Comparison of ENCODE assay signal across 1 cellular context in genomic region chr11:113314389-113315301, GRCh38.
TF ChIP-seq lines count a peak whose summit lies in the region.

TTC12 (plus strand) TSS chr11:113314583; CDS start chr11:113316258, 1,675 bp downstream.

TF ChIP-seq in HepG2, 621 proteins besides CTCF, POLR2A, EP300 and RAD21 (continued from another document and continues in another):
- TF ChIP-seq ZHX2 (IDR thresholded peaks at IDR 0.05; ENCODE audit: low read depth), result no peak
- no peak for TF ChIP-seq ZHX2 (CRISPR knock-in tag; IDR thresholded peaks at IDR 0.05; ENCODE audit: borderline replicate concordance)
- 0 out of 2 replicates have a peak, but pooled peaks have one; percentile 31 for TF ChIP-seq ZNF335 (CRISPR knock-in tag; IDR thresholded peaks at IDR 0.05)
- TF ChIP-seq RXRA (CRISPR knock-in tag; IDR thresholded peaks at IDR 0.05), result peak; percentile 81
- TF ChIP-seq NBN (conservative IDR thresholded peaks at IDR 0.05), result no peak
- peak; percentile 72; the same call in 1 of the 2 replicates for TF ChIP-seq KAT8 (CRISPR knock-in tag; IDR thresholded peaks at IDR 0.05)
- TF ChIP-seq RFX5 (IDR thresholded peaks at IDR 0.05; ENCODE audit: low read depth, low read length), result no peak
- TF ChIP-seq GLMP (CRISPR knock-in tag; IDR thresholded peaks at IDR 0.05; ENCODE audit: borderline replicate concordance), result no peak
- no peak for TF ChIP-seq HOXA9 (CRISPR knock-in tag; IDR thresholded peaks at IDR 0.05; ENCODE audit: borderline replicate concordance)
- TF ChIP-seq FLYWCH1 (CRISPR knock-in tag; IDR thresholded peaks at IDR 0.05), result no peak
- 0 out of 2 replicates have a peak, but pooled peaks have one; percentile 46 for TF ChIP-seq HNRNPL (IDR thresholded peaks at IDR 0.05; ENCODE audit: low read depth, low read length)
- no peak for TF ChIP-seq MED13 (CRISPR knock-in tag; IDR thresholded peaks at IDR 0.05)
- TF ChIP-seq, protein P1, sequence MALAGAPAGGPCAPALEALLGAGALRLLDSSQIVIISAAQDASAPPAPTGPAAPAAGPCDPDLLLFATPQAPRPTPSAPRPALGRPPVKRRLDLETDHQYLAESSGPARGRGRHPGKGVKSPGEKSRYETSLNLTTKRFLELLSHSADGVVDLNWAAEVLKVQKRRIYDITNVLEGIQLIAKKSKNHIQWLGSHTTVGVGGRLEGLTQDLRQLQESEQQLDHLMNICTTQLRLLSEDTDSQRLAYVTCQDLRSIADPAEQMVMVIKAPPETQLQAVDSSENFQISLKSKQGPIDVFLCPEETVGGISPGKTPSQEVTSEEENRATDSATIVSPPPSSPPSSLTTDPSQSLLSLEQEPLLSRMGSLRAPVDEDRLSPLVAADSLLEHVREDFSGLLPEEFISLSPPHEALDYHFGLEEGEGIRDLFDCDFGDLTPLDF (CRISPR knock-in tag; IDR thresholded peaks at IDR 0.05), result peak; percentile 63
- peak; percentile 87; the same call in 1 of the 2 replicates for TF ChIP-seq ZNF543 (CRISPR knock-in tag; IDR thresholded peaks at IDR 0.05)
- no peak for TF ChIP-seq XBP1 (CRISPR knock-in tag; IDR thresholded peaks at IDR 0.05)
- TF ChIP-seq BRCA1 (CRISPR knock-in tag; IDR thresholded peaks at IDR 0.05), result no peak
- no peak for TF ChIP-seq PBX3 (CRISPR knock-in tag; IDR thresholded peaks at IDR 0.05; ENCODE audit: borderline replicate concordance)
- TF ChIP-seq MTF1 (CRISPR knock-in tag; IDR thresholded peaks at IDR 0.05), result no peak
- no peak for TF ChIP-seq ISL2 (CRISPR knock-in tag; IDR thresholded peaks at IDR 0.05)
- TF ChIP-seq ZSCAN5A (CRISPR knock-in tag; IDR thresholded peaks at IDR 0.05; ENCODE audit: borderline replicate concordance), result 0 out of 2 replicates have a peak, but pooled peaks have one; percentile 33
- TF ChIP-seq CBFB (CRISPR knock-in tag; IDR thresholded peaks at IDR 0.05), result 0 out of 2 replicates have a peak, but pooled peaks have one; percentile 40
- TF ChIP-seq ZNF234 (CRISPR knock-in tag; conservative IDR thresholded peaks at IDR 0.05), result 0 out of 2 replicates have a peak, but pooled peaks have one; percentile 51
- TF ChIP-seq IKZF4 (CRISPR knock-in tag; IDR thresholded peaks at IDR 0.05; ENCODE audit: borderline replicate concordance, low read depth, not compliant biosample characterization), result peak; percentile 71
- TF ChIP-seq ZSCAN29 (CRISPR knock-in tag; conservative IDR thresholded peaks at IDR 0.05), result no peak
- no peak for TF ChIP-seq NFE2L2 (IDR thresholded peaks at IDR 0.05; ENCODE audit: low read length)
- TF ChIP-seq ZNF430 (CRISPR knock-in tag; IDR thresholded peaks at IDR 0.05), result peak; percentile 72; the same call in 1 of the 2 replicates
- TF ChIP-seq TARDBP (CRISPR knock-in tag; IDR thresholded peaks at IDR 0.05), result peak; percentile 86
- TF ChIP-seq, protein P2, sequence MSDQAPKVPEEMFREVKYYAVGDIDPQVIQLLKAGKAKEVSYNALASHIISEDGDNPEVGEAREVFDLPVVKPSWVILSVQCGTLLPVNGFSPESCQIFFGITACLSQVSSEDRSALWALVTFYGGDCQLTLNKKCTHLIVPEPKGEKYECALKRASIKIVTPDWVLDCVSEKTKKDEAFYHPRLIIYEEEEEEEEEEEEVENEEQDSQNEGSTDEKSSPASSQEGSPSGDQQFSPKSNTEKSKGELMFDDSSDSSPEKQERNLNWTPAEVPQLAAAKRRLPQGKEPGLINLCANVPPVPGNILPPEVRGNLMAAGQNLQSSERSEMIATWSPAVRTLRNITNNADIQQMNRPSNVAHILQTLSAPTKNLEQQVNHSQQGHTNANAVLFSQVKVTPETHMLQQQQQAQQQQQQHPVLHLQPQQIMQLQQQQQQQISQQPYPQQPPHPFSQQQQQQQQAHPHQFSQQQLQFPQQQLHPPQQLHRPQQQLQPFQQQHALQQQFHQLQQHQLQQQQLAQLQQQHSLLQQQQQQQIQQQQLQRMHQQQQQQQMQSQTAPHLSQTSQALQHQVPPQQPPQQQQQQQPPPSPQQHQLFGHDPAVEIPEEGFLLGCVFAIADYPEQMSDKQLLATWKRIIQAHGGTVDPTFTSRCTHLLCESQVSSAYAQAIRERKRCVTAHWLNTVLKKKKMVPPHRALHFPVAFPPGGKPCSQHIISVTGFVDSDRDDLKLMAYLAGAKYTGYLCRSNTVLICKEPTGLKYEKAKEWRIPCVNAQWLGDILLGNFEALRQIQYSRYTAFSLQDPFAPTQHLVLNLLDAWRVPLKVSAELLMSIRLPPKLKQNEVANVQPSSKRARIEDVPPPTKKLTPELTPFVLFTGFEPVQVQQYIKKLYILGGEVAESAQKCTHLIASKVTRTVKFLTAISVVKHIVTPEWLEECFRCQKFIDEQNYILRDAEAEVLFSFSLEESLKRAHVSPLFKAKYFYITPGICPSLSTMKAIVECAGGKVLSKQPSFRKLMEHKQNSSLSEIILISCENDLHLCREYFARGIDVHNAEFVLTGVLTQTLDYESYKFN (CRISPR knock-in tag; conservative IDR thresholded peaks at IDR 0.05), result 0 out of 2 replicates have a peak, but pooled peaks have one; percentile 26
- peak; percentile 73; the same call in 1 of the 2 replicates for TF ChIP-seq NCOR1 (IDR thresholded peaks at IDR 0.05; ENCODE audit: borderline replicate concordance, low read length)
- TF ChIP-seq ZFX (CRISPR knock-in tag; IDR thresholded peaks at IDR 0.05; ENCODE audit: low read depth), result peak; percentile 99
- 0 out of 2 replicates have a peak, but pooled peaks have one; percentile 19 for TF ChIP-seq ZNF44 (CRISPR knock-in tag; IDR thresholded peaks at IDR 0.05)
- no peak for TF ChIP-seq ZNF235 (CRISPR knock-in tag; IDR thresholded peaks at IDR 0.05; ENCODE audit: borderline replicate concordance)
- TF ChIP-seq TMF1 (CRISPR knock-in tag; IDR thresholded peaks at IDR 0.05; ENCODE audit: low read depth), result peak; percentile 73; the same call in 1 of the 2 replicates
- no peak for TF ChIP-seq CAMTA2 (CRISPR knock-in tag; IDR thresholded peaks at IDR 0.05; ENCODE audit: borderline replicate concordance)
- peak; percentile 74 for TF ChIP-seq PHF20 (CRISPR knock-in tag; IDR thresholded peaks at IDR 0.05)
- TF ChIP-seq ZNF788 (CRISPR knock-in tag; IDR thresholded peaks at IDR 0.05; ENCODE audit: borderline replicate concordance), result peak; percentile 52; the same call in 1 of the 2 replicates
- peak; percentile 44; the same call in 1 of the 2 replicates for TF ChIP-seq ZNF33B (CRISPR knock-in tag; IDR thresholded peaks at IDR 0.05)
- TF ChIP-seq, protein P3, sequence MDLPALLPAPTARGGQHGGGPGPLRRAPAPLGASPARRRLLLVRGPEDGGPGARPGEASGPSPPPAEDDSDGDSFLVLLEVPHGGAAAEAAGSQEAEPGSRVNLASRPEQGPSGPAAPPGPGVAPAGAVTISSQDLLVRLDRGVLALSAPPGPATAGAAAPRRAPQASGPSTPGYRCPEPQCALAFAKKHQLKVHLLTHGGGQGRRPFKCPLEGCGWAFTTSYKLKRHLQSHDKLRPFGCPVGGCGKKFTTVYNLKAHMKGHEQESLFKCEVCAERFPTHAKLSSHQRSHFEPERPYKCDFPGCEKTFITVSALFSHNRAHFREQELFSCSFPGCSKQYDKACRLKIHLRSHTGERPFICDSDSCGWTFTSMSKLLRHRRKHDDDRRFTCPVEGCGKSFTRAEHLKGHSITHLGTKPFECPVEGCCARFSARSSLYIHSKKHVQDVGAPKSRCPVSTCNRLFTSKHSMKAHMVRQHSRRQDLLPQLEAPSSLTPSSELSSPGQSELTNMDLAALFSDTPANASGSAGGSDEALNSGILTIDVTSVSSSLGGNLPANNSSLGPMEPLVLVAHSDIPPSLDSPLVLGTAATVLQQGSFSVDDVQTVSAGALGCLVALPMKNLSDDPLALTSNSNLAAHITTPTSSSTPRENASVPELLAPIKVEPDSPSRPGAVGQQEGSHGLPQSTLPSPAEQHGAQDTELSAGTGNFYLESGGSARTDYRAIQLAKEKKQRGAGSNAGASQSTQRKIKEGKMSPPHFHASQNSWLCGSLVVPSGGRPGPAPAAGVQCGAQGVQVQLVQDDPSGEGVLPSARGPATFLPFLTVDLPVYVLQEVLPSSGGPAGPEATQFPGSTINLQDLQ (CRISPR knock-in tag; IDR thresholded peaks at IDR 0.05), result no peak
- no peak for TF ChIP-seq GPN1 (CRISPR knock-in tag; IDR thresholded peaks at IDR 0.05; ENCODE audit: borderline replicate concordance)
- no peak; the same call in 1 of the 2 replicates for TF ChIP-seq KLF6 (CRISPR knock-in tag; IDR thresholded peaks at IDR 0.05)
- peak; percentile 86 for TF ChIP-seq ZMYM4 (CRISPR knock-in tag; IDR thresholded peaks at IDR 0.05)
